In the genomic region with DNA sequence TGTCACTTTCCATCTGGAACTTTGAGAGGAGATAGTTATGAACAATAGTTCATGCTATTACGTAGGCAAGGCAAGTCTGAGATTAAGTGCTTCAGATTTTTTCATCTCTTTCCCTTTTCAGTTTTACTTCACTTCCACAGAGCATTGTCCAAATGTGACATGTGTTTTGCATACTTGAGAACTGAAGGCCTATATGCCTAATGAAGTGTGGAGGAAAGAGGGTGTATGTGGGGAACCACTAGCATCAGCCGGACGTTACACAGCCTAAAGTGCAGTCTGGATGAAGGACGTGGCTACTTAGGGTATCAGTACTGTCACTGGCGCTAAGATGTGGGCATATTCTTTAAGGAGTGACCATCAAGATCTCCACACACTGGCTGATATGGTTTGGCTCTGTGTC, we compare ENCODE assay signal across 24 cellular contexts. TPM values are rescaled to one million over a fixed set of nuclear protein-coding genes. Genes with fewer than 3 reads are reported as not detected.
DNase-seq lines count a peak whose midpoint lies in the region; ATAC-seq, FAIRE-seq and TF ChIP-seq lines count a peak whose summit lies in the region.
"Had no signal": no experiment of that assay in that cellular context is flagged by ENCODE, and none has a peak within 500 bp of the region (broad histone marks: within the 10 kb centered on the region; RNA-seq: fewer than 3 reads in every experiment).

No MANE protein-coding gene starts in this region.

- POLR2A ChIA-PET in GM12878 (lab: Charles Lee): no interaction called here

- SMC1A ChIA-PET in GM12878 (lab: Charles Lee; ENCODE audit: uncharacterized antibody, unreplicated experiment): no interaction called here

- H2AFZ ChIP-seq in GM12878 (ENCODE audit: control insufficient read depth, low read depth, low read length) (no peak overlapping the region), osteoblast (ENCODE audit: low read length) (no peak overlapping the region)
- H2AFZ ChIP-seq: GM23338 had no signal

- DNase-seq in GM12891 (ENCODE audit: insufficient read length, low spot score) (no peak), GM12878 (ENCODE audit: low read depth, low spot score) (no peak), osteoblast (ENCODE audit: insufficient read length, low spot score, missing footprints) (peak; percentile 34), DMS53 treated with DMSO at 0.1 percent for 48 hours (lab: John Stamatoyannopoulos, UW; ENCODE audit: unreplicated experiment) (no peak), brain microvascular endothelial cell (no peak)
- DNase-seq: 8988T; ACHN; Caco-2; CD4-positive, CD25-positive, alpha-beta regulatory T cell; CD8-positive, alpha-beta T cell; DMS153; DMS79; EL; GDM1; H9 had no signal

- no peak for TF ChIP-seq EP300 in GM12878 (IDR thresholded peaks at IDR 0.05; ENCODE audit: borderline replicate concordance in 1 of 2, control insufficient read depth in 1 of 2, low read depth in 2 of 2, low read length in 2 of 2)

- H3K27me3 ChIP-seq in GM12878 (replicated peaks in 1 of 2; ENCODE audit: control insufficient read depth in 2 of 2, insufficient read depth in 2 of 2, low read length in 1 of 2) (no peaks in the 10 kb centered on the region), osteoblast (ENCODE audit: insufficient read depth, low read length) (no peaks in the 10 kb centered on the region), brain microvascular endothelial cell (replicated peaks) (no peaks in the 10 kb centered on the region)
- H3K27me3 ChIP-seq: BLaER1 had no signal

- RAD21 ChIA-PET in GM12878 (lab: Charles Lee; ENCODE audit: unreplicated experiment): no interaction called here

- BruUV-seq in GM12878 (replicated peaks; lab: Mats Ljungman, UMichigan): no TSS peak

- in situ Hi-C loops in GM12878 (cut with MboI): no loop called here
- in situ Hi-C loops in brain microvascular endothelial cell (cut with HindIII; ENCODE audit: low pct_ligation_motif_present, low sequenced_read_pairs): no loop called here

- WGBS in GM12878 (ENCODE audit: insufficient coverage, insufficient replicate concordance, low lambda C conversion rate, missing lambda C conversion rate): 30% methylated on average over 5 of the region's 5 CpGs

- no peaks in the 10 kb centered on the region for H4K20me1 ChIP-seq in GM12878 (ENCODE audit: control insufficient read depth, insufficient read depth)
- H4K20me1 ChIP-seq in osteoblast (ENCODE audit: insufficient read depth, low read length): no peaks in the 10 kb centered on the region
- H4K20me1 ChIP-seq: BLaER1 had no signal

- H3K27ac ChIP-seq in GM12878 (ENCODE audit: control insufficient read depth, insufficient read depth): no peak overlapping the region
- H3K27ac ChIP-seq in osteoblast (ENCODE audit: low read depth, low read length): no peak overlapping the region
- H3K27ac ChIP-seq in brain microvascular endothelial cell: no peak overlapping the region
- H3K27ac ChIP-seq: A549, BLaER1, C4-2B had no signal

- FAIRE-seq in GM12891 (lab: Jason Lieb, UNC): peak; percentile 58
- FAIRE-seq in GM12878 (lab: Jason Lieb, UNC): no peak
- FAIRE-seq: A549, GM18507, GM19239 had no signal

- H3K9me3 ChIP-seq in GM12878 (replicated peaks; ENCODE audit: control insufficient read depth, insufficient read depth, low read length): no peaks in the 10 kb centered on the region
- H3K9me3 ChIP-seq in osteoblast (ENCODE audit: low read depth, low read length): no peaks in the 10 kb centered on the region
- H3K9me3 ChIP-seq: Caco-2 had no signal

- no peak overlapping the region for H3K9ac ChIP-seq in GM12878 (ENCODE audit: control insufficient read depth, insufficient read depth, low read length)
- H3K9ac ChIP-seq: BLaER1 had no signal

- H3K4me3 ChIP-seq in GM12878 (no peak overlapping the region), osteoblast (ENCODE audit: insufficient read depth, low read length) (no peak overlapping the region), brain microvascular endothelial cell (ENCODE audit: low read depth, low read length) (no peak overlapping the region)
- H3K4me3 ChIP-seq: A549, BLaER1, GM23338 had no signal

- intact Hi-C loops in GM12878 (cut with micrococcal nuclease; ENCODE audit: unreplicated experiment): no loop called here

- ATAC-seq in HG02885 (IDR thresholded peaks at IDR 0.05; ENCODE audit: poor library complexity, unreplicated experiment) (peak; percentile 50), GM12878 (peak; percentile 61), HG02642 (IDR thresholded peaks at IDR 0.05; ENCODE audit: poor library complexity, unreplicated experiment) (no peak)
- ATAC-seq: A549; CD8-positive, alpha-beta T cell; GM23338; HCT116 had no signal

- H3K4me1 ChIP-seq in GM12878 (ENCODE audit: control insufficient read depth, insufficient read depth, low read length) (no peaks in the 10 kb centered on the region), osteoblast (ENCODE audit: insufficient read depth, low read length) (no peaks in the 10 kb centered on the region)
- H3K4me1 ChIP-seq: A549, BLaER1, Caco-2 had no signal

- TF ChIP-seq POLR2A in GM12891 (IDR thresholded peaks at IDR 0.05; ENCODE audit: low read depth, low read length): no peak
- no peak for TF ChIP-seq POLR2A in GM12878 (IDR thresholded peaks at IDR 0.05; ENCODE audit: low read depth, low read length)

- CTCF ChIA-PET in GM12878 (lab: Yijun Ruan, JAX): no interaction called here

- H3K79me2 ChIP-seq in GM12878 (ENCODE audit: control insufficient read depth, insufficient read depth, low read length) (no peaks in the 10 kb centered on the region), osteoblast (ENCODE audit: insufficient read depth, low read length) (no peaks in the 10 kb centered on the region)

- H3K36me3 ChIP-seq in GM12878 (ENCODE audit: control insufficient read depth in 2 of 2, insufficient read depth in 2 of 2, low read length in 1 of 2) (no peaks in the 10 kb centered on the region), osteoblast (ENCODE audit: insufficient read depth, low read length) (no peaks in the 10 kb centered on the region), brain microvascular endothelial cell (replicated peaks) (no peaks in the 10 kb centered on the region)
- H3K36me3 ChIP-seq: BLaER1 had no signal

- H3K4me2 ChIP-seq in GM12878 (ENCODE audit: control insufficient read depth, insufficient read depth) (no peak overlapping the region), osteoblast (ENCODE audit: insufficient read depth, low read length) (no peak overlapping the region)
- H3K4me2 ChIP-seq: A549, BLaER1, GM23338 had no signal

- TF ChIP-seq CTCF in GM12878 (IDR thresholded peaks at IDR 0.05 in 2 of 3, conservative IDR thresholded peaks at IDR 0.05 in 1 of 3; ENCODE audit: control insufficient read depth in 2 of 3, extremely low read depth in 1 of 3, insufficient read depth in 1 of 3, low read depth in 3 of 3, low read length in 3 of 3) (no peak), osteoblast (IDR thresholded peaks at IDR 0.05; ENCODE audit: extremely low read depth, low read depth, low read length) (no peak), brain microvascular endothelial cell (IDR thresholded peaks at IDR 0.05; ENCODE audit: low read depth, low read length, missing control alignments) (no peak)

- TF ChIP-seq RAD21 in GM12878 (IDR thresholded peaks at IDR 0.05; ENCODE audit: insufficient read depth, low read depth, low read length): no peak

TF ChIP-seq in GM12891, 5 proteins besides CTCF, POLR2A, EP300 and RAD21:
- no peak for TF ChIP-seq POLR2AphosphoS5 (IDR thresholded peaks at IDR 0.05; ENCODE audit: low read depth, low read length)
- no peak for TF ChIP-seq TAF1 (IDR thresholded peaks at IDR 0.05; ENCODE audit: low read depth, low read length)
- TF ChIP-seq SPI1 (IDR thresholded peaks at IDR 0.05; ENCODE audit: low read depth, low read length): no peak
- TF ChIP-seq POU2F2 (IDR thresholded peaks at IDR 0.05; ENCODE audit: low read depth, low read length): no peak
- TF ChIP-seq PAX5 (IDR thresholded peaks at IDR 0.05; ENCODE audit: insufficient read depth, low read length, severe bottlenecking): no peak

TF ChIP-seq in GM12878, 131 proteins besides CTCF, POLR2A, EP300 and RAD21 (continues in another document):
- TF ChIP-seq TBL1XR1 (IDR thresholded peaks at IDR 0.05; ENCODE audit: low read depth, low read length) (no peak), HDAC2 (IDR thresholded peaks at IDR 0.05) (no peak), CHD2 (IDR thresholded peaks at IDR 0.05; ENCODE audit: borderline replicate concordance, low read depth, low read length) (no peak), CHD1 (IDR thresholded peaks at IDR 0.05; ENCODE audit: low read depth, low read length) (no peak), SMARCA5 (IDR thresholded peaks at IDR 0.05) (no peak), BCL11A (IDR thresholded peaks at IDR 0.05; ENCODE audit: low read depth, low read length) (no peak), SUZ12 (IDR thresholded peaks at IDR 0.05; ENCODE audit: unreplicated experiment) (no peak), TCF3 (IDR thresholded peaks at IDR 0.05; ENCODE audit: borderline replicate concordance, insufficient read depth, low read depth, low read length) (no peak), FOXM1 (IDR thresholded peaks at IDR 0.05; ENCODE audit: low read depth, low read length) (no peak), ZZZ3 (IDR thresholded peaks at IDR 0.05; ENCODE audit: control insufficient read depth, insufficient read length, low read depth) (no peak), NRF1 (conservative IDR thresholded peaks at IDR 0.05; ENCODE audit: low read depth, low read length) (no peak), CBX3 (IDR thresholded peaks at IDR 0.05; ENCODE audit: borderline replicate concordance, low read depth) (no peak), ETV6 (conservative IDR thresholded peaks at IDR 0.05 in 1 of 2, IDR thresholded peaks at IDR 0.05 in 1 of 2; ENCODE audit: borderline replicate concordance in 1 of 2, low read depth in 1 of 2) (no peak), JUNB (IDR thresholded peaks at IDR 0.05) (no peak)

RNA-seq across cellular contexts. Expression of gene FANCF, which starts 26.2 kb away (rescaled TPM):
- polyA plus RNA-seq in GM12891 (2012; ENCODE audit: low read depth, missing spikeins): 3.7 TPM
- total RNA-seq in GM12878 (2013; cell fraction: nucleolus; rRNA removed): 11.5 and 13.5 TPM in 2 replicates
- total RNA-seq in GM12878 (2014; rRNA removed) (18.4 and 18.8 TPM in 2 replicates), GM12878 (2014; rRNA removed; fragmentation: Illumina TruSeq; extraction: Trizol) (10.0 and 11.6 TPM in 2 replicates), GM12878 (2021) (13.8 and 14.5 TPM in 2 replicates), osteoblast (11.5 and 13.4 TPM in 2 replicates)
- polyA plus RNA-seq in GM12878 (2011; ENCODE audit: low read depth): 3.0 TPM
- polyA plus RNA-seq in GM12878 (2011; rRNA removed) (10.1 and 12.0 TPM in 2 replicates), GM12878 (2014; fragmentation: Illumina TruSeq; extraction: Trizol) (10.1 and 13.5 TPM in 2 replicates), GM12878 (2014; fragmentation: Nextera tagmentation; extraction: Ambion mirVana) (1 to 10 TPM; 1.6 to 3.4 TPM), GM12878 (2014; rRNA removed) (12.3 and 12.9 TPM in 2 replicates), GM12878 (2016; fragmentation: Nextera tagmentation; extraction: Ambion mirVana) (10 to 100 TPM; 18.2 to 19.9 TPM)
- polyA plus RNA-seq in GM12878 (2011; cell fraction: cytosol; rRNA removed): 7.9 and 8.8 TPM in 2 replicates
- 5.8 and 6.7 TPM in 2 replicates for polyA plus RNA-seq in GM12878 (2011; cell fraction: nucleus; rRNA removed)
- polyA plus RNA-seq in GM12878 (2012): 5.9 and 7.6 TPM in 2 replicates
- polyA minus RNA-seq in GM12878 (2011; rRNA and poly(A)+ RNA removed): 5.2 and 8.3 TPM in 2 replicates
- 6.1 and 8.6 TPM in 2 replicates for polyA minus RNA-seq in GM12878 (2011; cell fraction: cytosol; rRNA and poly(A)+ RNA removed)
- 10.0 and 14.9 TPM in 2 replicates for polyA minus RNA-seq in GM12878 (2011; cell fraction: nucleus; rRNA and poly(A)+ RNA removed)
